In genomic region chr1:244970236-244970652, GRCh38 we compare ENCODE assay signal across 8 cellular contexts.
DNase-seq lines count a peak whose midpoint lies in the region; ATAC-seq and TF ChIP-seq lines count a peak whose summit lies in the region.

No MANE protein-coding gene starts in this region.

- ATAC-seq in CD4-positive, CD25-positive, alpha-beta regulatory T cell (ENCODE audit: low read depth in 2 of 2) = peak; percentile 45 to 46
- ATAC-seq in GM19372 (IDR thresholded peaks at IDR 0.05; ENCODE audit: low read depth, unreplicated experiment) (peak; percentile 58), HG03439 (IDR thresholded peaks at IDR 0.05; ENCODE audit: unreplicated experiment) (peak; percentile 69), esophagus mucosa (peak; percentile 75)
- peak; percentile 68 for ATAC-seq in activated CD8-positive, alpha-beta T cell treated with anti-CD3 and anti-CD28 coated beads, Interleukin-2, amount 10 ng/mL, durations not matched to agents 7 days and 5 days

- in situ Hi-C loops in transverse colon (cut with MboI; ENCODE audit: low pct_ligation_motif_present in 1 of 4, low pct_unique_long_range_greater_than_20kb in 1 of 4, low sequenced_read_pairs in 3 of 4) = loop anchor here in 1 of 4 donors (10.0 kb wide), 1 partner anchor 135 kb away; the partner anchor contains the start of gene COX20

- peak in 2 of 3 donors; percentile 61 to 83 for DNase-seq in CD4-positive, CD25-positive, alpha-beta regulatory T cell
- DNase-seq in NCI-H510A treated with DMSO at 0.1 percent for 48 hours (lab: John Stamatoyannopoulos, UW) = peak; percentile 31
- peak; percentile 77 for DNase-seq in activated CD8-positive, alpha-beta T cell treated with anti-CD3 and anti-CD28 coated beads, Interleukin-2, amount 10 ng/mL, durations not matched to agents 7 days and 5 days
- DNase-seq in transverse colon = no peak

- TF ChIP-seq POLR2A in transverse colon (IDR thresholded peaks at IDR 0.05) = no peak

- no peak for TF ChIP-seq CTCF in nephron (IDR thresholded peaks at IDR 0.05; ENCODE audit: unreplicated experiment in 3 of 3)
- TF ChIP-seq CTCF in transverse colon (IDR thresholded peaks at IDR 0.05) = no peak

- no peak for TF ChIP-seq EP300 in transverse colon (IDR thresholded peaks at IDR 0.05; ENCODE audit: low read depth)

- H3K27ac ChIP-seq in CD4-positive, CD25-positive, alpha-beta regulatory T cell (ENCODE audit: insufficient read depth, low read length, poor library complexity, severe bottlenecking) = peak overlapping the region; percentile 99
- peak overlapping the region; percentile 99 to 100 (median 100) for H3K27ac ChIP-seq in transverse colon

- H3K4me3 Mint-ChIP-seq in CD4-positive, CD25-positive, alpha-beta regulatory T cell = peak overlapping the region; percentile 92 to 97 (median 97)
- peak overlapping the region; percentile 86 for H3K4me3 Mint-ChIP-seq in activated CD8-positive, alpha-beta T cell treated with anti-CD3 and anti-CD28 coated beads, Interleukin-2, amount 10 ng/mL, durations not matched to agents 7 days and 5 days
- peak overlapping the region; percentile 88 to 97 (median 95) for H3K4me3 Mint-ChIP-seq in nephron

- WGBS in transverse colon (ENCODE audit: low coverage in 1 of 2), 2 donors = 0% methylated on average over 32 of the region's 49 CpGs; no CpG with 5 or more reads in 1 of the 2 donors

- H3K4me3 ChIP-seq in CD4-positive, CD25-positive, alpha-beta regulatory T cell (ENCODE audit: low read depth, low read length) = no peak overlapping the region
- peak overlapping the region; percentile 73 to 97 (median 81) for H3K4me3 ChIP-seq in transverse colon

- H3K27me3 Mint-ChIP-seq in CD4-positive, CD25-positive, alpha-beta regulatory T cell = peaks cover 14% of the 10 kb centered on the region
- H3K27me3 Mint-ChIP-seq in activated CD8-positive, alpha-beta T cell treated with anti-CD3 and anti-CD28 coated beads, Interleukin-2, amount 10 ng/mL, durations not matched to agents 7 days and 5 days (ENCODE audit: low read depth) = no peaks in the 10 kb centered on the region
- no peaks in the 10 kb centered on the region for H3K27me3 Mint-ChIP-seq in nephron (ENCODE audit: low read depth)

- H3K27ac Mint-ChIP-seq in CD4-positive, CD25-positive, alpha-beta regulatory T cell = peak overlapping the region; percentile 99
- H3K27ac Mint-ChIP-seq in activated CD8-positive, alpha-beta T cell treated with anti-CD3 and anti-CD28 coated beads, Interleukin-2, amount 10 ng/mL, durations not matched to agents 7 days and 5 days = peak overlapping the region; percentile 99
- H3K27ac Mint-ChIP-seq in nephron = peak overlapping the region; percentile 99 to 100 (median 100)

- H3K27me3 ChIP-seq in CD4-positive, CD25-positive, alpha-beta regulatory T cell (ENCODE audit: control insufficient read depth, insufficient read depth, low read length) = no peaks in the 10 kb centered on the region
- no peaks in the 10 kb centered on the region for H3K27me3 ChIP-seq in transverse colon

- intact Hi-C loops in transverse colon (cut with DNase I; ENCODE audit: low total_unique reads) = loop anchor here (2.0 kb wide), 1 partner anchor 105 kb away; the partner anchor contains the start of gene HNRNPU

- peaks cover 16 to 21% (median 17%) of the 10 kb centered on the region in 4 donors for H3K4me1 Mint-ChIP-seq in CD4-positive, CD25-positive, alpha-beta regulatory T cell
- H3K4me1 Mint-ChIP-seq in activated CD8-positive, alpha-beta T cell treated with anti-CD3 and anti-CD28 coated beads, Interleukin-2, amount 10 ng/mL, durations not matched to agents 7 days and 5 days (ENCODE audit: low read depth) = peaks cover 18% of the 10 kb centered on the region
- H3K4me1 Mint-ChIP-seq in nephron = peaks cover 32% of the 10 kb centered on the region

- CTCF ChIA-PET in activated CD8-positive, alpha-beta T cell treated with anti-CD3 and anti-CD28 coated beads, Interleukin-2, amount 10 ng/mL, durations not matched to agents 7 days and 5 days (lab: Charles Lee) = interaction anchor here (1.2 to 2.0 kb wide), 4 partner anchors 72 to 521 kb away, joined by 3 to 13 read pairs (median 7); partner anchors contain the start of gene HNRNPU

- peaks cover 16% of the 10 kb centered on the region for H3K4me1 ChIP-seq in CD4-positive, CD25-positive, alpha-beta regulatory T cell (ENCODE audit: control insufficient read depth, insufficient read depth, low read length, poor library complexity, severe bottlenecking)
- H3K4me1 ChIP-seq in transverse colon = peaks cover 6 to 28% (median 9%) of the 10 kb centered on the region in 4 donors

- peaks cover 0 to 1% (median 0%) of the 10 kb centered on the region in 7 donors for H3K9me3 Mint-ChIP-seq in CD4-positive, CD25-positive, alpha-beta regulatory T cell
- no peaks in the 10 kb centered on the region for H3K9me3 Mint-ChIP-seq in activated CD8-positive, alpha-beta T cell treated with anti-CD3 and anti-CD28 coated beads, Interleukin-2, amount 10 ng/mL, durations not matched to agents 7 days and 5 days (ENCODE audit: insufficient read depth)
- H3K9me3 Mint-ChIP-seq in nephron = no peaks in the 10 kb centered on the region

- H3K36me3 Mint-ChIP-seq in CD4-positive, CD25-positive, alpha-beta regulatory T cell = no peaks in the 10 kb centered on the region
- peaks cover 4% of the 10 kb centered on the region for H3K36me3 Mint-ChIP-seq in activated CD8-positive, alpha-beta T cell treated with anti-CD3 and anti-CD28 coated beads, Interleukin-2, amount 10 ng/mL, durations not matched to agents 7 days and 5 days (ENCODE audit: low read depth)
- H3K36me3 Mint-ChIP-seq in nephron (ENCODE audit: low read depth) = no peaks in the 10 kb centered on the region

- no peaks in the 10 kb centered on the region for H3K36me3 ChIP-seq in CD4-positive, CD25-positive, alpha-beta regulatory T cell (ENCODE audit: control insufficient read depth, insufficient read depth, low read length)
- no peaks in the 10 kb centered on the region for H3K36me3 ChIP-seq in transverse colon

- no peaks in the 10 kb centered on the region for H3K9me3 ChIP-seq in CD4-positive, CD25-positive, alpha-beta regulatory T cell (ENCODE audit: control insufficient read depth in 2 of 2, low read length in 2 of 2)
- no peaks in the 10 kb centered on the region for H3K9me3 ChIP-seq in transverse colon

- POLR2A ChIA-PET in activated CD8-positive, alpha-beta T cell treated with anti-CD3 and anti-CD28 coated beads, Interleukin-2, amount 10 ng/mL, durations not matched to agents 7 days and 5 days (lab: Charles Lee) = interaction anchor here (1.0 to 5.3 kb wide), 6 partner anchors 15 to 319 kb away, joined by 3 to 53 read pairs (median 21); partner anchors contain the start of genes COX20 and HNRNPU
